1 cellular context compared by ENCODE assay signal in the genomic region with DNA sequence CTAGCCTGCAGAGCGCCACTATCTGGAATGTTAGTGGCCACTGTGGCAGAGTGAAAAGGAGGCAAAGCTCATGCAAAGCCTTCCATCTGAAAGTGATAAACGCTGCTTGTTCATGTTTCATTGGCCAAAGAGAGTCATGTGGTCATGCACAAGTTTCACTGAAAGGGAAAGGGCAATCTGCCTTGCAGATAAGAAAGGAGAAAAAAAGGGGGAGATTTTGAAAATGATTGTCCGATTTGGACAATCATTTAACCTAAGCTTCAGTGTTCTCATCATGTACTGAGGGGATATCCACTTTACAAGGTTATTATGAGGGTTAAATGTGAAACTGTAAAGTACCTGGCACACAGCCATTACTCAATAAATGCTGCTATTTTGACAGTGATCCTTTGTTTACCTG.
TF ChIP-seq lines count a peak whose summit lies in the region.

No MANE protein-coding gene starts in this region.

TF ChIP-seq in GM12878, 131 proteins besides CTCF, POLR2A, EP300 and RAD21 (continued from another document):
- TF ChIP-seq RFX5 (IDR thresholded peaks at IDR 0.05; ENCODE audit: low read depth, low read length) (no peak), MXI1 (IDR thresholded peaks at IDR 0.05; ENCODE audit: low read depth, low read length) (no peak)
- TF ChIP-seq, protein P1, sequence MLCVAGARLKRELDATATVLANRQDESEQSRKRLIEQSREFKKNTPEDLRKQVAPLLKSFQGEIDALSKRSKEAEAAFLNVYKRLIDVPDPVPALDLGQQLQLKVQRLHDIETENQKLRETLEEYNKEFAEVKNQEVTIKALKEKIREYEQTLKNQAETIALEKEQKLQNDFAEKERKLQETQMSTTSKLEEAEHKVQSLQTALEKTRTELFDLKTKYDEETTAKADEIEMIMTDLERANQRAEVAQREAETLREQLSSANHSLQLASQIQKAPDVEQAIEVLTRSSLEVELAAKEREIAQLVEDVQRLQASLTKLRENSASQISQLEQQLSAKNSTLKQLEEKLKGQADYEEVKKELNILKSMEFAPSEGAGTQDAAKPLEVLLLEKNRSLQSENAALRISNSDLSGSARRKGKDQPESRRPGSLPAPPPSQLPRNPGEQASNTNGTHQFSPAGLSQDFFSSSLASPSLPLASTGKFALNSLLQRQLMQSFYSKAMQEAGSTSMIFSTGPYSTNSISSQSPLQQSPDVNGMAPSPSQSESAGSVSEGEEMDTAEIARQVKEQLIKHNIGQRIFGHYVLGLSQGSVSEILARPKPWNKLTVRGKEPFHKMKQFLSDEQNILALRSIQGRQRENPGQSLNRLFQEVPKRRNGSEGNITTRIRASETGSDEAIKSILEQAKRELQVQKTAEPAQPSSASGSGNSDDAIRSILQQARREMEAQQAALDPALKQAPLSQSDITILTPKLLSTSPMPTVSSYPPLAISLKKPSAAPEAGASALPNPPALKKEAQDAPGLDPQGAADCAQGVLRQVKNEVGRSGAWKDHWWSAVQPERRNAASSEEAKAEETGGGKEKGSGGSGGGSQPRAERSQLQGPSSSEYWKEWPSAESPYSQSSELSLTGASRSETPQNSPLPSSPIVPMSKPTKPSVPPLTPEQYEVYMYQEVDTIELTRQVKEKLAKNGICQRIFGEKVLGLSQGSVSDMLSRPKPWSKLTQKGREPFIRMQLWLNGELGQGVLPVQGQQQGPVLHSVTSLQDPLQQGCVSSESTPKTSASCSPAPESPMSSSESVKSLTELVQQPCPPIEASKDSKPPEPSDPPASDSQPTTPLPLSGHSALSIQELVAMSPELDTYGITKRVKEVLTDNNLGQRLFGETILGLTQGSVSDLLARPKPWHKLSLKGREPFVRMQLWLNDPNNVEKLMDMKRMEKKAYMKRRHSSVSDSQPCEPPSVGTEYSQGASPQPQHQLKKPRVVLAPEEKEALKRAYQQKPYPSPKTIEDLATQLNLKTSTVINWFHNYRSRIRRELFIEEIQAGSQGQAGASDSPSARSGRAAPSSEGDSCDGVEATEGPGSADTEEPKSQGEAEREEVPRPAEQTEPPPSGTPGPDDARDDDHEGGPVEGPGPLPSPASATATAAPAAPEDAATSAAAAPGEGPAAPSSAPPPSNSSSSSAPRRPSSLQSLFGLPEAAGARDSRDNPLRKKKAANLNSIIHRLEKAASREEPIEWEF (IDR thresholded peaks at IDR 0.05; ENCODE audit: insufficient replicate concordance, low read depth, low read length), result no peak
